ENCODE assay signal across 1 cellular context in genomic region chr4:3464911-3465697, GRCh38.
TF ChIP-seq lines count a peak whose summit lies in the region.

No MANE protein-coding gene starts in this region.

TF ChIP-seq in H1, 55 proteins besides CTCF, POLR2A, EP300 and RAD21:
- TF ChIP-seq RBBP5 (IDR thresholded peaks at IDR 0.05; ENCODE audit: borderline replicate concordance, low read depth, low read length) (no peak), GTF2F1 (IDR thresholded peaks at IDR 0.05; ENCODE audit: borderline replicate concordance, low read depth, low read length) (no peak), CBX5 (IDR thresholded peaks at IDR 0.05; ENCODE audit: low read depth, low read length) (no peak), TAF7 (optimal IDR thresholded peaks at IDR 0.05; ENCODE audit: borderline replicate concordance, low read depth, low read length) (no peak), RXRA (IDR thresholded peaks at IDR 0.05; ENCODE audit: insufficient read depth, low read depth, low read length) (no peak), USF2 (IDR thresholded peaks at IDR 0.05; ENCODE audit: low read length) (no peak)
